Comparison of ENCODE assay signal across 29 cellular contexts in the genomic region with DNA sequence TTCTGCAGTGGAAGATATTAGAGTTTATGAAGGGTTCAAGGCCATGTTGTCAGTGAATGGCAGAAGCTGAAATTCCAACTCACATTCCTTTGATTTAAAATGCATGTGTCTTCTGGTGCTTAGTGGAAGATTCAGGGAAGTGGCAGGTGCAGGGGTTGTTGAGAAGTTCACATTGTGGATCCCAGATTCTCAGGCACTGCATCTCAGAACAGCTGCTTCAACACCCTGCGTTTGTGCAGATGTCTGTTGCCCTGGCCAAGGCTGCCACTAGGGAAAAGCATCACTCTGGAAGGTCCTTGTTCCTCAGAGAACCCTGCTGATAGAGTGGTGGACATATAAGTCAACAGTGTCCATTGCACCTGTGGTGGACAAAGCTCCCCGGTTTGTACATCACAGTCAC.
"Had no signal": no experiment of that assay in that cellular context is flagged by ENCODE, and none has a peak within 500 bp of the region (broad histone marks: within the 10 kb centered on the region; RNA-seq: fewer than 3 reads in every experiment).

No MANE protein-coding gene starts in this region.

- H3K27ac Mint-ChIP-seq: immature natural killer cell; naive thymus-derived CD8-positive, alpha-beta T cell; nephron; progenitor cell of endocrine pancreas; stimulated activated naive CD8-positive, alpha-beta T cell treated with anti-CD3 and anti-CD28 coated beads, Interleukin-15, Interleukin-2, amounts not matched to agents 100 ng/mL and 50 ng/mL, for 24 hours had no signal

- H3K27me3 ChIP-seq: left lung, right atrium auricular region, right lobe of liver, suprapubic skin, tibial artery, upper lobe of right lung had no signal

- H3K9me3 ChIP-seq: left lung, mucosa of descending colon, right atrium auricular region, right lobe of liver, suprapubic skin, thoracic aorta, tibial artery, upper lobe of right lung had no signal

- H3K4me1 Mint-ChIP-seq: immature natural killer cell; naive thymus-derived CD8-positive, alpha-beta T cell had no signal

- H3K9me3 Mint-ChIP-seq: nephron had no signal

- H3K4me1 ChIP-seq: left lung, right lobe of liver, suprapubic skin, tibial artery, upper lobe of right lung had no signal

- H3K4me3 Mint-ChIP-seq: immature natural killer cell; naive thymus-derived CD8-positive, alpha-beta T cell; nephron; neural crest cell; stimulated activated naive CD8-positive, alpha-beta T cell treated with anti-CD3 and anti-CD28 coated beads, Interleukin-15, Interleukin-2, amounts not matched to agents 100 ng/mL and 50 ng/mL, for 24 hours had no signal

- DNase-seq: head of caudate nucleus; hypothalamus; immature natural killer cell; kidney; left colon; left lung; mesendoderm; midbrain; mucosa of descending colon; naive thymus-derived CD8-positive, alpha-beta T cell; nucleus accumbens; right lobe of liver; stimulated activated CD4-positive, alpha-beta T cell treated with anti-CD3 and anti-CD28 coated beads, Interleukin-12 subunit alpha, Interleukin-12 subunit beta, amount 100 ng/mL, for 4 hours; stimulated activated CD4-positive, alpha-beta T cell treated with anti-CD3 and anti-CD28 coated beads, Interleukin-15, amount 100 ng/mL, for 24 hours; stimulated activated CD4-positive, alpha-beta T cell treated with anti-CD3 and anti-CD28 coated beads, Interleukin-2, amount 100 ng/mL, for 24 hours; stimulated activated CD4-positive, alpha-beta T cell treated with anti-CD3 and anti-CD28 coated beads, Interleukin-4, amount 100 ng/mL, for 1 hour; stimulated activated naive CD4-positive, alpha-beta T cell; tibial artery; trophoblast cell; upper lobe of right lung had no signal

- H3K36me3 ChIP-seq: left lung, right atrium auricular region, right lobe of liver, suprapubic skin, thoracic aorta, tibial artery, upper lobe of right lung had no signal

- H3K4me3 ChIP-seq: left lung, lung, mucosa of descending colon, right atrium auricular region, right lobe of liver, skin epidermis, suprapubic skin, thoracic aorta, tibial artery, upper lobe of right lung had no signal

- H3K27ac ChIP-seq: left lung, right atrium auricular region, right lobe of liver, skin epidermis, suprapubic skin, thoracic aorta, tibial artery, upper lobe of right lung had no signal

- ATAC-seq: left colon; left lung; mucosa of descending colon; naive thymus-derived CD8-positive, alpha-beta T cell; right lobe of liver; upper lobe of right lung had no signal

- H3K36me3 Mint-ChIP-seq: immature natural killer cell; naive thymus-derived CD8-positive, alpha-beta T cell had no signal
